Comparison of ENCODE assay signal across 9 cellular contexts in the genomic region with DNA sequence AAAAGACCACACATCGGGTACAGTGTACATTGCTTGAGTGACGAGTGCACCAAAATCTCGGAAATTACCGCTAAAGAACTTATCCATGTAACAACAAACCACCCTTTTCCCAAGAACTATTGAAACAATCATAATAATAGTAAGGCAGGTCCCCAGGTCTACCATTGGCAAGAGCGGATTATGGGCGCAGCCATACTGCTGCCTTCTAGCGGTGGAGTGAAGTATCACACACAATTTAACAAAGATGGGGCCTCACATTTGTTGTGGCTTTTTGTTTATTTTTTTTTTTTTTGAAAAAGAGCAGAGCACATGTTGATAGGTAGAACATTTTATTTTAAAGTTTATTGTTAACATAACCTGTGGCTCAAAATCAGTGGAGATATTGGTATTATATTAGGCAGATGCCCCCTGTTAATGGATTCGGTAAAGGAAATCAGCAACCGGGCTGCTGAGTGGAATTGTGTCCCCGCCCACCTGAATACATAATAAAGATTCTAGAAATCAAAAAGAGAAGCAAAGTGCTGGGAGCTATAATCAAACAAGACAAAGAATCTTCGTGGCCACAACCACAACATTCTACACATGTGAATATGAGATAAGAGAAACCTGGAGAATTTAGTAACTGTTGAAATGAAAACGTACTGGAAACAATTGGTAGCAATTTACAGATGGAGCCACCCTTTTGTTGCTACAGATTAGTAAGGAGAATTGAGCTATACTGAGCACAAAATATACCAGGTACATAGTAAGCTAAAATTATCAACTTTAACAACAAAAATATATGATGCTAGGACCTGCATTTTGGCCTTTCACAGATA.
DNase-seq lines count a peak whose midpoint lies in the region; ATAC-seq and TF ChIP-seq lines count a peak whose summit lies in the region.
"Had no signal": no experiment of that assay in that cellular context is flagged by ENCODE, and none has a peak within 500 bp of the region (broad histone marks: within the 10 kb centered on the region; RNA-seq: fewer than 3 reads in every experiment).

No MANE protein-coding gene starts in this region.

- no peaks in the 10 kb centered on the region for H3K27me3 ChIP-seq in AG04450 (ENCODE audit: control insufficient read depth, insufficient read depth, low read length)
- no peaks in the 10 kb centered on the region for H3K27me3 ChIP-seq in gastroesophageal sphincter

- TF ChIP-seq EP300 in gastroesophageal sphincter (IDR thresholded peaks at IDR 0.05), result no peak

- CTCF ChIA-PET in AG04450 (lab: Charles Lee), result interaction anchor here (0.6 to 1.8 kb wide), 9 partner anchors 10 to 650 kb away, joined by 3 to 17 read pairs (median 3); no protein-coding TSS in a partner anchor
- CTCF ChIA-PET in RWPE1 (lab: Yijun Ruan, JAX), result no interaction called here

- no peak for TF ChIP-seq POLR2A in gastroesophageal sphincter (IDR thresholded peaks at IDR 0.05)

- no peaks in the 10 kb centered on the region for H3K36me3 ChIP-seq in gastroesophageal sphincter

- WGBS in gastroesophageal sphincter (ENCODE audit: low coverage in 1 of 2), 2 donors, result 86% methylated on average over 11 to 12 of the region's 12 CpGs

- DNase-seq in AG04450 (ENCODE audit: low read depth, low spot score) (no peak), GM12865 (ENCODE audit: low read depth) (peak; percentile 45), RWPE1 (ENCODE audit: low spot score) (no peak), hippocampal formation (lab: John Stamatoyannopoulos, UW) (no peak), foreskin melanocyte (no peak), NCI-H2171 (lab: John Stamatoyannopoulos, UW) (no peak)

- H3K4me1 ChIP-seq in gastroesophageal sphincter, result no peaks in the 10 kb centered on the region

- peaks cover 6% of the 10 kb centered on the region; the same call in 1 of the 2 replicates for H3K9me3 ChIP-seq in AG04450 (ENCODE audit: control insufficient read depth, insufficient read depth, low read length)
- H3K9me3 ChIP-seq in gastroesophageal sphincter, result no peaks in the 10 kb centered on the region

- POLR2A ChIA-PET in AG04450 (lab: Yijun Ruan, JAX), result no interaction called here
- POLR2A ChIA-PET in RWPE1 (lab: Yijun Ruan, JAX; ENCODE audit: low non-redundant PET), result no interaction called here

- H3K27ac ChIP-seq in AG04450 (ENCODE audit: low read depth, low read length), result no peak overlapping the region
- H3K27ac ChIP-seq in RWPE1, result no peak overlapping the region
- no peak overlapping the region for H3K27ac ChIP-seq in gastroesophageal sphincter
- H3K27ac ChIP-seq: VCaP had no signal

- TF ChIP-seq CTCF in AG04450 (IDR thresholded peaks at IDR 0.05; ENCODE audit: low read depth, low read length), result peak; percentile 65
- peak; percentile 78 for TF ChIP-seq CTCF in GM12865 (IDR thresholded peaks at IDR 0.05; ENCODE audit: insufficient read depth, low read depth, low read length, missing control alignments)
- TF ChIP-seq CTCF in RWPE1 (conservative IDR thresholded peaks at IDR 0.05; ENCODE audit: low read depth), result peak; percentile 26; the same call in 1 of the 2 replicates
- TF ChIP-seq CTCF in gastroesophageal sphincter (IDR thresholded peaks at IDR 0.05), result peak in 3 of 4 experiments; percentile 36 to 51 (median 39)

- ATAC-seq in gastroesophageal sphincter (no peak), GM18498 (IDR thresholded peaks at IDR 0.05; ENCODE audit: unreplicated experiment) (no peak)

- no peak overlapping the region for H3K4me3 ChIP-seq in AG04450 (ENCODE audit: low read depth, low read length)
- no peak overlapping the region for H3K4me3 ChIP-seq in GM12865 (ENCODE audit: low read depth, low read length)
- H3K4me3 ChIP-seq in gastroesophageal sphincter, result no peak overlapping the region

Comparison
In these comparisons a context has a peak if more than half of its experiments do, and no peak if none do; other contexts are left out.
1. CTCF ChIP-seq: peak in every context shown above with its lines; median percentile 78 in GM12865; 65 in AG04450; 39 in gastroesophageal sphincter; 26 in RWPE1.